In genomic region chr7:133203490-133203889, GRCh38 we compare ENCODE assay signal across 35 cellular contexts.
"Had no signal": no experiment of that assay in that cellular context is flagged by ENCODE, and none has a peak within 500 bp of the region (broad histone marks: within the 10 kb centered on the region; RNA-seq: fewer than 3 reads in every experiment).

No MANE protein-coding gene starts in this region.

- DNase-seq: Karpas-422, Kasumi-1, MG63, MM.1S, MV-4-11, NCI-H1048, NCI-H1092, NCI-H1092 treated with DMSO at 0.1 percent for 48 hours, NCI-H1105, NCI-H1105 treated with DMSO at 0.1 percent for 48 hours, NCI-H1417, NCI-H1417 treated with DMSO at 0.1 percent for 48 hours, NCI-H1436, NCI-H1436 treated with DMSO at 0.1 percent for 48 hours, NCI-H146, NCI-H1694, NCI-H1694 treated with DMSO at 0.1 percent for 48 hours, NCI-H187, NCI-H187 treated with DMSO at 0.1 percent for 48 hours, NCI-H1930, NCI-H2029, NCI-H2029 treated with DMSO at 0.1 percent for 48 hours, NCI-H2081, NCI-H2081 treated with DMSO at 0.1 percent for 48 hours, NCI-H2107, NCI-H2171, NCI-H2171 treated with DMSO at 0.1 percent for 48 hours, NCI-H2227 treated with DMSO at 0.1 percent for 48 hours, NCI-H226, NCI-H345, NCI-H446, NCI-H446 treated with DMSO at 0.1 percent for 48 hours, NCI-H510A, NCI-H510A treated with DMSO at 0.1 percent for 48 hours had no signal

- H3K9ac ChIP-seq: KMS-11 had no signal

- H3K36me3 ChIP-seq: MG63 had no signal

- H3K9me3 ChIP-seq: MG63 had no signal

- H3K4me2 ChIP-seq: KMS-11 had no signal

- H3K27me3 ChIP-seq: MG63 had no signal

- H3K27ac ChIP-seq: KMS-11 had no signal

- H3K4me3 ChIP-seq: MG63 had no signal
